ENCODE assay signal across 10 cellular contexts in genomic region chr17:58189436-58190146, GRCh38. TPM values are rescaled to one million over a fixed set of nuclear protein-coding genes. Genes with fewer than 3 reads are reported as not detected.
DNase-seq lines count a peak whose midpoint lies in the region; ATAC-seq, FAIRE-seq and TF ChIP-seq lines count a peak whose summit lies in the region.
"Had no signal": no experiment of that assay in that cellular context is flagged by ENCODE, and none has a peak within 500 bp of the region (broad histone marks: within the 10 kb centered on the region; RNA-seq: fewer than 3 reads in every experiment).

No MANE protein-coding gene starts in this region.

- no peak for TF ChIP-seq CTCF in A549 (IDR thresholded peaks at IDR 0.05)

- TF ChIP-seq POLR2A in A549 (IDR thresholded peaks at IDR 0.05; ENCODE audit: low read length): no peak

- H3K27ac ChIP-seq in A549: no peak overlapping the region
- no peak overlapping the region for H3K27ac ChIP-seq in right cardiac atrium (ENCODE audit: low read length)

- no peak for TF ChIP-seq EP300 in A549 (IDR thresholded peaks at IDR 0.05)

- no peak for FAIRE-seq in A549 (lab: Jason Lieb, UNC)

- H3K4me3 ChIP-seq in A549 (no peak overlapping the region), right cardiac atrium (ENCODE audit: low read length) (no peak overlapping the region)

- ATAC-seq in A549: peak; percentile 62 to 71
- ATAC-seq in SK-N-SH treated with all-trans-retinoic acid at 6 μM for 48 hours: peak; percentile 87
- peak; percentile 52 to 65 for ATAC-seq in right cardiac atrium
- ATAC-seq: natural killer cell had no signal

- peak overlapping the region; percentile 52 for H3K4me2 ChIP-seq in A549

- DNase-seq in A549 (ENCODE audit: low read depth in 1 of 2, low spot score in 1 of 2) (peak; percentile 54 to 71), HCEC 1CT (peak; percentile 75), right cardiac atrium (peak; percentile 72 to 76 (median 76)), globus pallidus (ENCODE audit: low spot score) (no peak), mucosa of gallbladder (ENCODE audit: low spot score) (no peak), NCI-H187 treated with DMSO at 0.1 percent for 48 hours (lab: John Stamatoyannopoulos, UW) (no peak)
- no peak for DNase-seq in stimulated activated CD4-positive, alpha-beta T cell treated with anti-CD3 and anti-CD28 coated beads, Interleukin-4, amount 100 ng/mL, for 4 hours
- DNase-seq: natural killer cell, NCI-H1930 had no signal

- POLR2A ChIA-PET in A549 (lab: Yijun Ruan, JAX): interaction anchor here (0.6 to 0.8 kb wide), 2 partner anchors 46 to 107 kb away, joined by 3 read pairs; no protein-coding TSS in a partner anchor

- no peak for TF ChIP-seq RAD21 in A549 (conservative IDR thresholded peaks at IDR 0.05 in 1 of 2, IDR thresholded peaks at IDR 0.05 in 1 of 2)

- H3K27me3 ChIP-seq in right cardiac atrium (ENCODE audit: control insufficient read depth, insufficient read depth): no peaks in the 10 kb centered on the region

- CTCF ChIA-PET in A549 (lab: Yijun Ruan, JAX): interaction anchor here (0.6 to 6.1 kb wide), 5 partner anchors 11 to 683 kb away, joined by 3 to 55 read pairs (median 3); no protein-coding TSS in a partner anchor

- intact Hi-C loops in right cardiac atrium (cut with DNase I): no loop called here

- H3K9me3 ChIP-seq in A549 (no peaks in the 10 kb centered on the region), right cardiac atrium (ENCODE audit: control insufficient read depth, low read length) (no peaks in the 10 kb centered on the region)

- H3K4me1 ChIP-seq in A549 (peaks cover 12% of the 10 kb centered on the region; the same call in 2 of the 3 replicates), right cardiac atrium (ENCODE audit: control insufficient read depth, insufficient read depth, low read length) (no peaks in the 10 kb centered on the region)

- 35% methylated on average over 11 of the region's 11 CpGs for WGBS in A549 (ENCODE audit: missing lambda C conversion rate)
- WGBS in right cardiac atrium: 52% methylated on average over 11 of the region's 11 CpGs

TF ChIP-seq in A549, 52 proteins besides CTCF, POLR2A, EP300 and RAD21:
- TF ChIP-seq PHF8 (IDR thresholded peaks at IDR 0.05; ENCODE audit: borderline replicate concordance, low read depth): no peak
- TF ChIP-seq MYC (IDR thresholded peaks at IDR 0.05; ENCODE audit: borderline replicate concordance, low read length): no peak
- TF ChIP-seq SREBF2 (IDR thresholded peaks at IDR 0.05): no peak
- no peak for TF ChIP-seq HMGXB4 (CRISPR knock-in tag; IDR thresholded peaks at IDR 0.05; ENCODE audit: borderline replicate concordance)
- TF ChIP-seq SMC3 (IDR thresholded peaks at IDR 0.05): no peak

TF ChIP-seq in SK-N-SH treated with all-trans-retinoic acid at 6 μM for 48 hours, 23 proteins besides CTCF, POLR2A, EP300 and RAD21:
- TF ChIP-seq ZNF8 (CRISPR knock-in tag; IDR thresholded peaks at IDR 0.05) (no peak), ISL1 (CRISPR knock-in tag; IDR thresholded peaks at IDR 0.05) (no peak), PPARA (CRISPR knock-in tag; IDR thresholded peaks at IDR 0.05; ENCODE audit: borderline replicate concordance) (no peak), ZNF70 (CRISPR knock-in tag; IDR thresholded peaks at IDR 0.05) (no peak), ZFP3 (CRISPR knock-in tag; IDR thresholded peaks at IDR 0.05) (no peak), BACH2 (CRISPR knock-in tag; IDR thresholded peaks at IDR 0.05; ENCODE audit: borderline replicate concordance) (no peak)

RNA-seq across cellular contexts. Expression of gene EPX, which starts 2.9 kb away (rescaled TPM):
- polyA plus RNA-seq in A549 (2011; rRNA removed): not detected in 2 replicates
- polyA plus RNA-seq in A549 (2012; cell fraction: cytosol; rRNA removed): not detected in 2 replicates
- not detected in 2 replicates for polyA plus RNA-seq in A549 (2012; cell fraction: nucleus; rRNA removed)
- not detected in 3 replicates for polyA plus RNA-seq in A549 (2017; fragmentation: RNase III; extraction: RNeasy Plus Mini Kit Qiagen cat#74134 plus additional on column Dnase treatment)
- polyA minus RNA-seq in A549 (2011; rRNA and poly(A)+ RNA removed): not detected in 2 replicates
- not detected for total RNA-seq in right cardiac atrium
- polyA plus RNA-seq in right cardiac atrium: not detected
- total RNA-seq in mucosa of gallbladder: not detected
- total RNA-seq: natural killer cell had no signal

RNA-seq across cellular contexts. Expression of gene OR4D2, which starts 22.8 kb away (rescaled TPM):
- polyA plus RNA-seq in A549 (2011; rRNA removed) (not detected in 2 replicates), A549 (2017; fragmentation: RNase III; extraction: RNeasy Plus Mini Kit Qiagen cat#74134 plus additional on column Dnase treatment) (not detected in 3 replicates), right cardiac atrium (not detected)
- polyA plus RNA-seq in A549 (2012; cell fraction: cytosol; rRNA removed): not detected in 2 replicates
- not detected in 2 replicates for polyA plus RNA-seq in A549 (2012; cell fraction: nucleus; rRNA removed)
- not detected in 2 replicates for polyA minus RNA-seq in A549 (2011; rRNA and poly(A)+ RNA removed)
- total RNA-seq in right cardiac atrium (not detected), mucosa of gallbladder (not detected)
- total RNA-seq: natural killer cell had no signal

RNA-seq across cellular contexts. Expression of gene MKS1, which starts 29.5 kb away (rescaled TPM):
- polyA plus RNA-seq in A549 (2011; rRNA removed): 18.6 and 19.0 TPM in 2 replicates
- polyA plus RNA-seq in A549 (2012; cell fraction: cytosol; rRNA removed): 12.5 and 12.6 TPM in 2 replicates
- 19.2 and 25.7 TPM in 2 replicates for polyA plus RNA-seq in A549 (2012; cell fraction: nucleus; rRNA removed)
- polyA plus RNA-seq in A549 (2017; fragmentation: RNase III; extraction: RNeasy Plus Mini Kit Qiagen cat#74134 plus additional on column Dnase treatment): 15.8 to 17.3 TPM (median 16.2 TPM) in 3 replicates
- polyA minus RNA-seq in A549 (2011; rRNA and poly(A)+ RNA removed): 14.3 and 16.4 TPM in 2 replicates
- total RNA-seq in right cardiac atrium: 10 to 100 TPM in 1 of 4 donors, 1 to 10 TPM in 3; 5.6 to 11.4 (median 7.2) TPM
- polyA plus RNA-seq in right cardiac atrium: 5.9 TPM
- 16.6 TPM for total RNA-seq in mucosa of gallbladder

RNA-seq across cellular contexts. Expression of gene OR4D1, which starts 41.4 kb away (rescaled TPM):
- 0.03 and 0.04 TPM in 2 replicates for polyA plus RNA-seq in A549 (2011; rRNA removed)
- 0.03 TPM in 2 replicates for polyA plus RNA-seq in A549 (2012; cell fraction: cytosol; rRNA removed)
- polyA plus RNA-seq in A549 (2012; cell fraction: nucleus; rRNA removed): 0.04 TPM in 1 of 2 replicates, not detected in the other
- 0.03 TPM in 1 of 3 replicates, not detected in the others for polyA plus RNA-seq in A549 (2017; fragmentation: RNase III; extraction: RNeasy Plus Mini Kit Qiagen cat#74134 plus additional on column Dnase treatment)
- polyA minus RNA-seq in A549 (2011; rRNA and poly(A)+ RNA removed): not detected in 2 replicates
- not detected for total RNA-seq in right cardiac atrium
- not detected for polyA plus RNA-seq in right cardiac atrium
- total RNA-seq in mucosa of gallbladder: not detected

RNA-seq across cellular contexts. Expression of gene LPO, which starts 48.8 kb away (rescaled TPM):
- polyA plus RNA-seq in A549 (2011; rRNA removed) (not detected in 2 replicates), A549 (2017; fragmentation: RNase III; extraction: RNeasy Plus Mini Kit Qiagen cat#74134 plus additional on column Dnase treatment) (not detected in 3 replicates), right cardiac atrium (0.29 TPM)
- not detected in 2 replicates for polyA plus RNA-seq in A549 (2012; cell fraction: cytosol; rRNA removed)
- polyA plus RNA-seq in A549 (2012; cell fraction: nucleus; rRNA removed): not detected in 2 replicates
- not detected in 2 replicates for polyA minus RNA-seq in A549 (2011; rRNA and poly(A)+ RNA removed)
- total RNA-seq in right cardiac atrium (not detected), mucosa of gallbladder (not detected)
- total RNA-seq: natural killer cell had no signal

Comparison
In these comparisons a context has a peak if more than half of its experiments do, and no peak if none do; other contexts are left out.
1. DNase-seq: peak in A549 (2 of 2), HCEC 1CT (single experiment) and right cardiac atrium (3 of 3); none in globus pallidus (single experiment), mucosa of gallbladder (single experiment), NCI-H187 treated with DMSO at 0.1 percent for 48 hours (single experiment) and stimulated activated CD4-positive, alpha-beta T cell treated with anti-CD3 and anti-CD28 coated beads, Interleukin-4, amount 100 ng/mL, for 4 hours (0 of 2).
2. Peak in every context shown above with its lines, with median percentiles within 50 percentile points of each other: ATAC-seq.